In the genomic region with DNA sequence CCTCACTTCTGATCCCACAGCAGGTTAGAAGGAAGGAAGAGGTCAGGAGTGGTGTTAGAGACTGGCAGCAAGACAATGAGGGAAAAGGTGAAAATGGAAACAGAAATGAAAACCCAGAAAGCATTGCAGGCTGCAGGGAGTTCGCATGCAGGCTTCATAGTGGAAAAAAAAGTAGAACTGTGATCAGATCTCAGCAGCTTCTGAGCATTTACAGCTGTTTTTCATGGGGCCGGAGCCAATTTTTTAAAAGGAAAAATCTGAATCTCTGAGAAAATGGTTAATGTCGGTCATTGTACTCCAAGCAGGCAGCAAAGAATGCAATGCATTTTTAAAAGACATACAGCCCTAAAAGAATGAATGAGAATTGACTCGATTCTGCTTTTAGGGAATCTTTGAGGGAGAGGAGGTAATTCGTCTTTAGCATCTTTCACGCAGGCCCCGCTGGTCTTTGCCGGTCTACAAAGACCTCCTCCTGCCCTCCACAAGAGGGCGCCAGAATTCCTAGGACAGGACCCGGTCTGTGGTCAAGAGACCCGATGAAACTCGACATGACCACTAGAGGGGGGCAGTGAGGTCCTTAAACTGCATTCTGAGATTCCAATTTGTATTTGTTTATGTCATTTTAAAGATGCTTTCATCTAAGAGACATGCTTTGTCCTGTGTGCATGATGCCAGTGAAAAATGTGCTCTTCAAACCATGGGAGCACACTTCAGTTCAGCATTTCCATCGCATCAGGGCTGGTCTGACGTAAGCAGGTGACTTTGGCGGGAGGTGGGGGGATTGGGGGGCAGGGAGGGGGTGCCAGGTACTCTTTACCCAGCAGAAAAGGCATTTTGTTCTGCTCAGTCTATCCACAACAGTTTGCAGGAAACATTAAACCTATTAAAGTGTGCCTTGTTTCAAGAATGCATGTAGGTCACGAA, we compare ENCODE assay signal across 8 cellular contexts. TPM values are rescaled to one million over a fixed set of nuclear protein-coding genes. Genes with fewer than 3 reads are reported as not detected.
DNase-seq lines count a peak whose midpoint lies in the region; ATAC-seq and TF ChIP-seq lines count a peak whose summit lies in the region.

No MANE protein-coding gene starts in this region.

- H3K79me2 ChIP-seq in PC-9 (ENCODE audit: low read depth) (no peaks in the 10 kb centered on the region), fibroblast of lung (ENCODE audit: control insufficient read depth, insufficient read depth, low read length) (no peaks in the 10 kb centered on the region)

- H3K27me3 Mint-ChIP-seq in activated T-cell treated with anti-CD3 and anti-CD28 coated beads, Interleukin-2, amount 50 U/mL, for 24 hours = peaks cover 18% of the 10 kb centered on the region
- H3K27me3 Mint-ChIP-seq in neural crest cell (ENCODE audit: low read depth) = peaks cover 19% of the 10 kb centered on the region
- peaks cover 3% of the 10 kb centered on the region for H3K27me3 Mint-ChIP-seq in stimulated activated naive CD8-positive, alpha-beta T cell treated with anti-CD3 and anti-CD28 coated beads, Interleukin-15, Interleukin-2, amounts not matched to agents 100 ng/mL and 50 ng/mL, for 24 hours

- POLR2A ChIA-PET in PC-9 (lab: Charles Lee; ENCODE audit: unreplicated experiment) = no interaction called here

- H3K27me3 ChIP-seq in PC-9 (ENCODE audit: insufficient read depth, low read depth) (peaks cover 3% of the 10 kb centered on the region; the same call in 1 of the 2 replicates), fibroblast of lung (ENCODE audit: control insufficient read depth, insufficient read depth, low read length) (no peaks in the 10 kb centered on the region)

- H3K36me3 ChIP-seq in PC-9 (ENCODE audit: low read depth) (no peaks in the 10 kb centered on the region), fibroblast of lung (ENCODE audit: control insufficient read depth, insufficient read depth, low read length) (no peaks in the 10 kb centered on the region)

- H3K9me3 Mint-ChIP-seq in activated T-cell treated with anti-CD3 and anti-CD28 coated beads, Interleukin-2, amount 50 U/mL, for 24 hours = peaks cover 3% of the 10 kb centered on the region
- peaks cover 6% of the 10 kb centered on the region for H3K9me3 Mint-ChIP-seq in neural crest cell
- no peaks in the 10 kb centered on the region for H3K9me3 Mint-ChIP-seq in stimulated activated naive CD8-positive, alpha-beta T cell treated with anti-CD3 and anti-CD28 coated beads, Interleukin-15, Interleukin-2, amounts not matched to agents 100 ng/mL and 50 ng/mL, for 24 hours

- H3K9ac ChIP-seq in fibroblast of lung (ENCODE audit: insufficient read depth, low read length) = no peak overlapping the region

- H2AFZ ChIP-seq in PC-9 = no peak overlapping the region
- peak overlapping the region; percentile 26 for H2AFZ ChIP-seq in fibroblast of lung (ENCODE audit: low read length)

- H3K4me1 ChIP-seq in PC-9 (replicated peaks; ENCODE audit: insufficient read depth) (no peaks in the 10 kb centered on the region), fibroblast of lung (ENCODE audit: control insufficient read depth, extremely low read depth, insufficient read depth, low read length) (no peaks in the 10 kb centered on the region)

- H3K27ac ChIP-seq in PC-9 (no peak overlapping the region), fibroblast of lung (ENCODE audit: insufficient read depth, low read length) (no peak overlapping the region)

- H4K20me1 ChIP-seq in PC-9 (ENCODE audit: insufficient read depth) (no peaks in the 10 kb centered on the region), fibroblast of lung (ENCODE audit: control insufficient read depth, extremely low read depth, insufficient read depth, low read length) (no peaks in the 10 kb centered on the region)

- TF ChIP-seq CTCF in PC-9 (conservative IDR thresholded peaks at IDR 0.05) = peak; percentile 98
- TF ChIP-seq CTCF in fibroblast of lung (conservative IDR thresholded peaks at IDR 0.05 in 1 of 2, IDR thresholded peaks at IDR 0.05 in 1 of 2; ENCODE audit: low read depth in 1 of 2, low read length in 2 of 2) = peak; percentile 98 to 100
- TF ChIP-seq CTCF in neural crest cell (conservative IDR thresholded peaks at IDR 0.05) = peak; percentile 99

- peaks cover 4% of the 10 kb centered on the region for H3K4me1 Mint-ChIP-seq in activated T-cell treated with anti-CD3 and anti-CD28 coated beads, Interleukin-2, amount 50 U/mL, for 24 hours (ENCODE audit: low read depth)
- H3K4me1 Mint-ChIP-seq in neural crest cell = peaks cover 10% of the 10 kb centered on the region
- H3K4me1 Mint-ChIP-seq in stimulated activated naive CD8-positive, alpha-beta T cell treated with anti-CD3 and anti-CD28 coated beads, Interleukin-15, Interleukin-2, amounts not matched to agents 100 ng/mL and 50 ng/mL, for 24 hours (ENCODE audit: low read depth) = peaks cover 9% of the 10 kb centered on the region

- ATAC-seq in GM21717 (IDR thresholded peaks at IDR 0.05; ENCODE audit: unreplicated experiment) = peak; percentile 92

- DNase-seq in DMS79 (lab: John Stamatoyannopoulos, UW) (peak; percentile 56), KG1 (lab: John Stamatoyannopoulos, UW) (peak; percentile 78), PC-9 (peak; percentile 63 to 71), fibroblast of lung (ENCODE audit: low read depth in 2 of 2) (peak; percentile 65 to 92), neural crest cell (ENCODE audit: low read depth, low spot score) (peak; percentile 89)
- peak; percentile 77 for DNase-seq in activated T-cell treated with anti-CD3 and anti-CD28 coated beads, Interleukin-2, amount 50 U/mL, for 24 hours

- BruUV-seq in PC-9 (replicated peaks; lab: Mats Ljungman, UMichigan) = no TSS peak

- no peaks in the 10 kb centered on the region for H3K9me3 ChIP-seq in PC-9 (ENCODE audit: insufficient read depth, low read depth)
- no peaks in the 10 kb centered on the region for H3K9me3 ChIP-seq in fibroblast of lung (ENCODE audit: control insufficient read depth, insufficient read depth, low read depth, low read length)

- no peaks in the 10 kb centered on the region for H3F3A ChIP-seq in PC-9 (ENCODE audit: insufficient read depth, low read depth)

- intact Hi-C loops in PC-9 (cut with micrococcal nuclease; ENCODE audit: unreplicated experiment) = loop anchor here (1.0 to 10.0 kb wide), 3 partner anchors 260 to 443 kb away; no protein-coding TSS in a partner anchor

- no peaks in the 10 kb centered on the region for H3K36me3 Mint-ChIP-seq in activated T-cell treated with anti-CD3 and anti-CD28 coated beads, Interleukin-2, amount 50 U/mL, for 24 hours (ENCODE audit: low read depth)
- peaks cover 4% of the 10 kb centered on the region for H3K36me3 Mint-ChIP-seq in neural crest cell (ENCODE audit: low read depth)
- H3K36me3 Mint-ChIP-seq in stimulated activated naive CD8-positive, alpha-beta T cell treated with anti-CD3 and anti-CD28 coated beads, Interleukin-15, Interleukin-2, amounts not matched to agents 100 ng/mL and 50 ng/mL, for 24 hours (ENCODE audit: low read depth) = no peaks in the 10 kb centered on the region

- CTCF ChIA-PET in PC-9 (lab: Charles Lee) = no interaction called here

- H3K27ac Mint-ChIP-seq in activated T-cell treated with anti-CD3 and anti-CD28 coated beads, Interleukin-2, amount 50 U/mL, for 24 hours = no peak overlapping the region
- no peak overlapping the region for H3K27ac Mint-ChIP-seq in neural crest cell (ENCODE audit: unreplicated experiment)
- peak overlapping the region; percentile 16 for H3K27ac Mint-ChIP-seq in stimulated activated naive CD8-positive, alpha-beta T cell treated with anti-CD3 and anti-CD28 coated beads, Interleukin-15, Interleukin-2, amounts not matched to agents 100 ng/mL and 50 ng/mL, for 24 hours

- H3K4me3 ChIP-seq in PC-9 = no peak overlapping the region
- peak overlapping the region in 2 of 4 experiments; percentile 25 to 48 for H3K4me3 ChIP-seq in fibroblast of lung (replicated peaks in 1 of 4; ENCODE audit: control extremely low read depth in 1 of 4, insufficient read depth in 1 of 4, low read depth in 3 of 4, low read length in 4 of 4)

- no peak overlapping the region for H3K4me3 Mint-ChIP-seq in activated T-cell treated with anti-CD3 and anti-CD28 coated beads, Interleukin-2, amount 50 U/mL, for 24 hours
- no peak overlapping the region for H3K4me3 Mint-ChIP-seq in neural crest cell
- no peak overlapping the region for H3K4me3 Mint-ChIP-seq in stimulated activated naive CD8-positive, alpha-beta T cell treated with anti-CD3 and anti-CD28 coated beads, Interleukin-15, Interleukin-2, amounts not matched to agents 100 ng/mL and 50 ng/mL, for 24 hours

- H3K4me2 ChIP-seq in PC-9 (no peak overlapping the region), fibroblast of lung (ENCODE audit: extremely low read depth, insufficient read depth, low read length) (peak overlapping the region; percentile 40)

- H3K9me2 ChIP-seq in PC-9 (ENCODE audit: insufficient read depth) = no peaks in the 10 kb centered on the region

RNA-seq across cellular contexts. Expression of gene TMEM252, which starts 43.7 kb away (rescaled TPM):
- not detected in 2 replicates for total RNA-seq in PC-9 (2021)
- not detected in 2 replicates for total RNA-seq in fibroblast of lung
- not detected in 2 replicates for polyA plus RNA-seq in fibroblast of lung
- 0.23 and 0.37 TPM in 2 replicates for polyA plus RNA-seq in fibroblast of lung (2012)
- not detected in 2 replicates for polyA minus RNA-seq in fibroblast of lung (ENCODE audit: low replicate concordance)
- total RNA-seq in neural crest cell = not detected in 2 replicates
